In genomic region chr11:21931436-21932101, GRCh38 we compare ENCODE assay signal across 25 cellular contexts.
"Had no signal": no experiment of that assay in that cellular context is flagged by ENCODE, and none has a peak within 500 bp of the region (broad histone marks: within the 10 kb centered on the region; RNA-seq: fewer than 3 reads in every experiment).

No MANE protein-coding gene starts in this region.

- H3K27me3 ChIP-seq: colonic mucosa, gastrocnemius medialis, neutrophil, pancreas, suprapubic skin, transverse colon, upper lobe of right lung, uterus had no signal

- H3K4me1 ChIP-seq: colonic mucosa, gastrocnemius medialis, pancreas, suprapubic skin, transverse colon, upper lobe of right lung, uterus had no signal

- H3K4me2 ChIP-seq: smooth muscle cell had no signal

- H3K36me3 ChIP-seq: colonic mucosa, gastrocnemius medialis, neutrophil, pancreas, suprapubic skin, transverse colon, upper lobe of right lung, uterus had no signal

- H3K27ac ChIP-seq: colonic mucosa, gastrocnemius medialis, neutrophil, pancreas, suprapubic skin, transverse colon, upper lobe of right lung, uterus had no signal

- H3K4me3 ChIP-seq: colonic mucosa, gastrocnemius medialis, mucosa of descending colon, pancreas, smooth muscle cell, suprapubic skin, transverse colon, upper lobe of right lung, uterus had no signal

- DNase-seq: colonic mucosa; effector CD8-positive, alpha-beta T cell; endodermal cell; erythroblast; gastrocnemius medialis; head of caudate nucleus; mesenchymal stem cell; mucosa of descending colon; naive B cell; pancreas; stimulated activated CD4-positive, alpha-beta T cell treated with anti-CD3 and anti-CD28 coated beads, Interleukin-12 subunit alpha, Interleukin-12 subunit beta, amount 100 ng/mL, for 4 hours; stimulated activated CD4-positive, alpha-beta T cell treated with anti-CD3 and anti-CD28 coated beads, Interleukin-1b, Interleukin-23, amount 100 ng/mL, for 48 hours; stimulated activated CD4-positive, alpha-beta T cell treated with anti-CD3 and anti-CD28 coated beads, Interleukin-4, amount 100 ng/mL, for 1 hour; stimulated activated CD8-positive, alpha-beta memory T cell treated with anti-CD3 and anti-CD28 coated beads, Interleukin-4, amount 100 ng/mL, for 48 hours; stimulated activated naive CD4-positive, alpha-beta T cell; stimulated activated naive CD8-positive, alpha-beta T cell treated with anti-CD3 and anti-CD28 coated beads, Interleukin-15, amount 100 ng/mL, for 72 hours; transverse colon; upper lobe of right lung; uterus had no signal

- ATAC-seq: gastrocnemius medialis; left lobe of liver; mucosa of descending colon; natural killer cell treated with Interleukin-12 subunit alpha and Interleukin-12 subunit beta and Interleukin-15 and Interleukin-18, amount 100 ng/mL, for 72 hours; pancreas; sciatic nerve; stimulated activated naive CD8-positive, alpha-beta T cell treated with anti-CD3 and anti-CD28 coated beads, Interleukin-15, amount 100 ng/mL, for 72 hours; upper lobe of right lung had no signal

- H3K9me3 ChIP-seq: colonic mucosa, gastrocnemius medialis, mucosa of descending colon, neutrophil, pancreas, suprapubic skin, transverse colon, upper lobe of right lung, uterus had no signal
